ENCODE assay signal across 1 cellular context in the genomic region with DNA sequence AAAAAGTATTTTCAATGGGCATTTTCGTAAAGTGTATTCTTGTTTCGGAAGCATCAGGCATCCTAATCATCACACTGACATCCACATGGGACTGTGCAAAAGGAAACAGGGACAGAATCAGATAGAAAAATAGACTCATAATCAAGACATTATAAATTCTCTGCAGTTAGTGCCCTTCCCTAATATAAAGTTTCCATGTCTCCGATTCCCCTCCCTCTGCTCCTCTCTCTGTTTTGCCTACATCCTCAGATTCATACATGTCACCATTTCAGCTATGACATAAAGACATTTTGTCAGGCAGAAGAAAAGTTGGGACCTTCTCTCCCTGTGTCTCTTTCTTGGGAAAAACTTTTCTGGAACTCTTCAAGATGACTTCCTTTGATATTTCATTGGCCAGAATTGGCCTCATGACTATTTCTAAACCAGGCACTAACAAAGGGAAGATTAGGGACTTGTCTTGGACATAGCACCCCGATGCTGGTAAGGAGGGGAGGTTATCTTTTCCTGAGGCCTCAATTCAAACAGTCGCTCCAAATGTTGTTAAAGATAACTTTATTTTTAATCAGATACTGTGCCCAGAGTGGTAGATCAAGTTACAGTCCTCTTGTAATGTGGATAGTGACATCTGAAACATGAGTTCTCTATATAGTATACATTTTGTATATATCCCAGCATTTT.
TF ChIP-seq lines count a peak whose summit lies in the region.

No MANE protein-coding gene starts in this region.

TF ChIP-seq in K562, 482 proteins besides CTCF, POLR2A, EP300 and RAD21 (continued from another document and continues in another):
- TF ChIP-seq, protein P1, sequence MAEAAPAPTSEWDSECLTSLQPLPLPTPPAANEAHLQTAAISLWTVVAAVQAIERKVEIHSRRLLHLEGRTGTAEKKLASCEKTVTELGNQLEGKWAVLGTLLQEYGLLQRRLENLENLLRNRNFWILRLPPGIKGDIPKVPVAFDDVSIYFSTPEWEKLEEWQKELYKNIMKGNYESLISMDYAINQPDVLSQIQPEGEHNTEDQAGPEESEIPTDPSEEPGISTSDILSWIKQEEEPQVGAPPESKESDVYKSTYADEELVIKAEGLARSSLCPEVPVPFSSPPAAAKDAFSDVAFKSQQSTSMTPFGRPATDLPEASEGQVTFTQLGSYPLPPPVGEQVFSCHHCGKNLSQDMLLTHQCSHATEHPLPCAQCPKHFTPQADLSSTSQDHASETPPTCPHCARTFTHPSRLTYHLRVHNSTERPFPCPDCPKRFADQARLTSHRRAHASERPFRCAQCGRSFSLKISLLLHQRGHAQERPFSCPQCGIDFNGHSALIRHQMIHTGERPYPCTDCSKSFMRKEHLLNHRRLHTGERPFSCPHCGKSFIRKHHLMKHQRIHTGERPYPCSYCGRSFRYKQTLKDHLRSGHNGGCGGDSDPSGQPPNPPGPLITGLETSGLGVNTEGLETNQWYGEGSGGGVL (CRISPR knock-in tag; IDR thresholded peaks at IDR 0.05) = no peak
- TF ChIP-seq GTF2A2 (tag; IDR thresholded peaks at IDR 0.05) = no peak
- TF ChIP-seq, protein P2, sequence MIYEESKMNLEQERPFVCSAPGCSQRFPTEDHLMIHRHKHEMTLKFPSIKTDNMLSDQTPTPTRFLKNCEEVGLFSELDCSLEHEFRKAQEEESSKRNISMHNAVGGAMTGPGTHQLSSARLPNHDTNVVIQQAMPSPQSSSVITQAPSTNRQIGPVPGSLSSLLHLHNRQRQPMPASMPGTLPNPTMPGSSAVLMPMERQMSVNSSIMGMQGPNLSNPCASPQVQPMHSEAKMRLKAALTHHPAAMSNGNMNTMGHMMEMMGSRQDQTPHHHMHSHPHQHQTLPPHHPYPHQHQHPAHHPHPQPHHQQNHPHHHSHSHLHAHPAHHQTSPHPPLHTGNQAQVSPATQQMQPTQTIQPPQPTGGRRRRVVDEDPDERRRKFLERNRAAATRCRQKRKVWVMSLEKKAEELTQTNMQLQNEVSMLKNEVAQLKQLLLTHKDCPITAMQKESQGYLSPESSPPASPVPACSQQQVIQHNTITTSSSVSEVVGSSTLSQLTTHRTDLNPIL (CRISPR knock-in tag; IDR thresholded peaks at IDR 0.05) = no peak
- TF ChIP-seq, protein P3, sequence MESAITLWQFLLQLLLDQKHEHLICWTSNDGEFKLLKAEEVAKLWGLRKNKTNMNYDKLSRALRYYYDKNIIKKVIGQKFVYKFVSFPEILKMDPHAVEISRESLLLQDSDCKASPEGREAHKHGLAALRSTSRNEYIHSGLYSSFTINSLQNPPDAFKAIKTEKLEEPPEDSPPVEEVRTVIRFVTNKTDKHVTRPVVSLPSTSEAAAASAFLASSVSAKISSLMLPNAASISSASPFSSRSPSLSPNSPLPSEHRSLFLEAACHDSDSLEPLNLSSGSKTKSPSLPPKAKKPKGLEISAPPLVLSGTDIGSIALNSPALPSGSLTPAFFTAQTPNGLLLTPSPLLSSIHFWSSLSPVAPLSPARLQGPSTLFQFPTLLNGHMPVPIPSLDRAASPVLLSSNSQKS (CRISPR knock-in tag; IDR thresholded peaks at IDR 0.05) = no peak
- no peak for TF ChIP-seq TRIM28 (IDR thresholded peaks at IDR 0.05)
- no peak for TF ChIP-seq MEF2D (tag; conservative IDR thresholded peaks at IDR 0.05; ENCODE audit: low read depth)
- TF ChIP-seq, protein P4, sequence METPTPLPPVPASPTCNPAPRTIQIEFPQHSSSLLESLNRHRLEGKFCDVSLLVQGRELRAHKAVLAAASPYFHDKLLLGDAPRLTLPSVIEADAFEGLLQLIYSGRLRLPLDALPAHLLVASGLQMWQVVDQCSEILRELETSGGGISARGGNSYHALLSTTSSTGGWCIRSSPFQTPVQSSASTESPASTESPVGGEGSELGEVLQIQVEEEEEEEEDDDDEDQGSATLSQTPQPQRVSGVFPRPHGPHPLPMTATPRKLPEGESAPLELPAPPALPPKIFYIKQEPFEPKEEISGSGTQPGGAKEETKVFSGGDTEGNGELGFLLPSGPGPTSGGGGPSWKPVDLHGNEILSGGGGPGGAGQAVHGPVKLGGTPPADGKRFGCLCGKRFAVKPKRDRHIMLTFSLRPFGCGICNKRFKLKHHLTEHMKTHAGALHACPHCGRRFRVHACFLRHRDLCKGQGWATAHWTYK (CRISPR knock-in tag; IDR thresholded peaks at IDR 0.05) = no peak
- no peak for TF ChIP-seq ZNF717 (CRISPR knock-in tag; IDR thresholded peaks at IDR 0.05)
- no peak for TF ChIP-seq MTA2 (IDR thresholded peaks at IDR 0.05; ENCODE audit: low read depth)
- no peak for TF ChIP-seq FOXK2 (conservative IDR thresholded peaks at IDR 0.05 in 1 of 2, IDR thresholded peaks at IDR 0.05 in 1 of 2; ENCODE audit: low read depth in 2 of 2)
- no peak for TF ChIP-seq CHD2 (IDR thresholded peaks at IDR 0.05; ENCODE audit: low read depth, low read length)
- TF ChIP-seq SAFB2 (IDR thresholded peaks at IDR 0.05; ENCODE audit: borderline replicate concordance, low read depth, low read length, severe bottlenecking) = no peak
- TF ChIP-seq, protein P5, sequence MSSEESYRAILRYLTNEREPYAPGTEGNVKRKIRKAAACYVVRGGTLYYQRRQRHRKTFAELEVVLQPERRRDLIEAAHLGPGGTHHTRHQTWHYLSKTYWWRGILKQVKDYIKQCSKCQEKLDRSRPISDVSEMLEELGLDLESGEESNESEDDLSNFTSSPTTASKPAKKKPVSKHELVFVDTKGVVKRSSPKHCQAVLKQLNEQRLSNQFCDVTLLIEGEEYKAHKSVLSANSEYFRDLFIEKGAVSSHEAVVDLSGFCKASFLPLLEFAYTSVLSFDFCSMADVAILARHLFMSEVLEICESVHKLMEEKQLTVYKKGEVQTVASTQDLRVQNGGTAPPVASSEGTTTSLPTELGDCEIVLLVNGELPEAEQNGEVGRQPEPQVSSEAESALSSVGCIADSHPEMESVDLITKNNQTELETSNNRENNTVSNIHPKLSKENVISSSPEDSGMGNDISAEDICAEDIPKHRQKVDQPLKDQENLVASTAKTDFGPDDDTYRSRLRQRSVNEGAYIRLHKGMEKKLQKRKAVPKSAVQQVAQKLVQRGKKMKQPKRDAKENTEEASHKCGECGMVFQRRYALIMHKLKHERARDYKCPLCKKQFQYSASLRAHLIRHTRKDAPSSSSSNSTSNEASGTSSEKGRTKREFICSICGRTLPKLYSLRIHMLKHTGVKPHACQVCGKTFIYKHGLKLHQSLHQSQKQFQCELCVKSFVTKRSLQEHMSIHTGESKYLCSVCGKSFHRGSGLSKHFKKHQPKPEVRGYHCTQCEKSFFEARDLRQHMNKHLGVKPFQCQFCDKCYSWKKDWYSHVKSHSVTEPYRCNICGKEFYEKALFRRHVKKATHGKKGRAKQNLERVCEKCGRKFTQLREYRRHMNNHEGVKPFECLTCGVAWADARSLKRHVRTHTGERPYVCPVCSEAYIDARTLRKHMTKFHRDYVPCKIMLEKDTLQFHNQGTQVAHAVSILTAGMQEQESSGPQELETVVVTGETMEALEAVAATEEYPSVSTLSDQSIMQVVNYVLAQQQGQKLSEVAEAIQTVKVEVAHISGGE (CRISPR knock-in tag; IDR thresholded peaks at IDR 0.05) = 0 out of 6 replicates have a peak, but pooled peaks of 1 of the 3 experiments have one; percentile 19
- TF ChIP-seq, protein P6, sequence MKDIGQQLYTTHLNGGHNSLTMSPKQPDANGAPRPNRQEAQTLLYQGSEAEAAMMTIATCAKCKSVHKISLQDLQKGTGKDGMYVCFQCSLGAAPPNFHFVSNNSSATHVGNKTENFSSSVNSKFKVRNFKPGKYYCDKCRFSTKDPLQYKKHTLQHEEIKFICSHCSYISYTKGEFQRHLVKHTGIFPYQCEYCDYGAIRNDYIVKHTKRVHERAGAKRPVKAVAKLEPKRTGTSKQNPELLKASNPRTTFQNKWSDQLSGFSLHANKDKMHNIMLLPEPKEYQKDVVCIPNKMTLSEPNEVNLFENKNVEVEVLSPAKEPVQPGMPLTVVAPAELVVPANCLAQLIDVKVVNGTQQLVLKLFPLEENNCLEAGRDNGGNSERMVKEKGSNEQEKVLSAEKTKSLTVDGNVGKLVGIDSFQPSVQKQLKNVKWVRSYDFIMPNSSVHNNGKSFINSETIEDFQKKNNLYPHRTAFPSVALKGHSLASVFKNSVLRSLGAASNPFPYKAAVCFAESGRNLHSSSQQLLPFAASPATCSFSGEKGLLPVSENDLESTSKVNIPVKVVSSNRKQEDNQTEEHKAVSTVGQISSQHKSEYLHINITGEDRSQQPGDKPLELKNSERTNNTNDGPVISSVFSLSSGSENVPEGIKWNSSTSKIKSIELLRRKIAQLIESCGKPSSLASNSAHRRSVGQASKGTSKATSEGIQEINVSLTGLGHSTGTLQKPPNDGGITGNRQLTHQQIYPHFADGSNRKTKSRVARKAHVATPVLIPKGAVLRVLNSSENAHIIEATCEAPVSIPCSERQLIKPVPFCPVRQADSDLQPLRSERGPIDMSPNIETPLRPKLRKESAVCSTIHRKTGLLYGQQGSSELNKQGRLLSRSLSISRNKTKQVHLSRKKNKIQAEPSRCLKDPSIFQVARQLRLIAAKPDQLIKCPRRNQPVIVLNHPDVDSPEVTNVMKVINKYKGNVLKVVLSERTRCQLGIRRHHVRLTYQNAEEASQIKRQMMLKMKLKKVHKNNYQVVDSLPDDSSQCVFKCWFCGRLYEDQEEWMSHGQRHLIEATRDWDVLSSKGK (CRISPR knock-in tag; IDR thresholded peaks at IDR 0.05) = no peak
- TF ChIP-seq EP400 (IDR thresholded peaks at IDR 0.05) = 0 out of 2 replicates have a peak, but pooled peaks have one; percentile 11
- no peak for TF ChIP-seq RBM14 (IDR thresholded peaks at IDR 0.05; ENCODE audit: borderline replicate concordance, insufficient read depth, low read depth, low read length)
- no peak for TF ChIP-seq ZNF436 (CRISPR knock-in tag; IDR thresholded peaks at IDR 0.05)
- no peak for TF ChIP-seq ZNF217 (CRISPR knock-in tag; IDR thresholded peaks at IDR 0.05)
- no peak for TF ChIP-seq POLR2AphosphoS2 (IDR thresholded peaks at IDR 0.05; ENCODE audit: low read length)
- no peak for TF ChIP-seq ZNF316 (IDR thresholded peaks at IDR 0.05)
- no peak for TF ChIP-seq HDAC6 (IDR thresholded peaks at IDR 0.05; ENCODE audit: low read depth, low read length)
- TF ChIP-seq, protein P7, sequence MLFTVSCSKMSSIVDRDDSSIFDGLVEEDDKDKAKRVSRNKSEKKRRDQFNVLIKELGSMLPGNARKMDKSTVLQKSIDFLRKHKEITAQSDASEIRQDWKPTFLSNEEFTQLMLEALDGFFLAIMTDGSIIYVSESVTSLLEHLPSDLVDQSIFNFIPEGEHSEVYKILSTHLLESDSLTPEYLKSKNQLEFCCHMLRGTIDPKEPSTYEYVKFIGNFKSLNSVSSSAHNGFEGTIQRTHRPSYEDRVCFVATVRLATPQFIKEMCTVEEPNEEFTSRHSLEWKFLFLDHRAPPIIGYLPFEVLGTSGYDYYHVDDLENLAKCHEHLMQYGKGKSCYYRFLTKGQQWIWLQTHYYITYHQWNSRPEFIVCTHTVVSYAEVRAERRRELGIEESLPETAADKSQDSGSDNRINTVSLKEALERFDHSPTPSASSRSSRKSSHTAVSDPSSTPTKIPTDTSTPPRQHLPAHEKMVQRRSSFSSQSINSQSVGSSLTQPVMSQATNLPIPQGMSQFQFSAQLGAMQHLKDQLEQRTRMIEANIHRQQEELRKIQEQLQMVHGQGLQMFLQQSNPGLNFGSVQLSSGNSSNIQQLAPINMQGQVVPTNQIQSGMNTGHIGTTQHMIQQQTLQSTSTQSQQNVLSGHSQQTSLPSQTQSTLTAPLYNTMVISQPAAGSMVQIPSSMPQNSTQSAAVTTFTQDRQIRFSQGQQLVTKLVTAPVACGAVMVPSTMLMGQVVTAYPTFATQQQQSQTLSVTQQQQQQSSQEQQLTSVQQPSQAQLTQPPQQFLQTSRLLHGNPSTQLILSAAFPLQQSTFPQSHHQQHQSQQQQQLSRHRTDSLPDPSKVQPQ (CRISPR knock-in tag; IDR thresholded peaks at IDR 0.05; ENCODE audit: borderline replicate concordance) = no peak
- TF ChIP-seq, protein P8, sequence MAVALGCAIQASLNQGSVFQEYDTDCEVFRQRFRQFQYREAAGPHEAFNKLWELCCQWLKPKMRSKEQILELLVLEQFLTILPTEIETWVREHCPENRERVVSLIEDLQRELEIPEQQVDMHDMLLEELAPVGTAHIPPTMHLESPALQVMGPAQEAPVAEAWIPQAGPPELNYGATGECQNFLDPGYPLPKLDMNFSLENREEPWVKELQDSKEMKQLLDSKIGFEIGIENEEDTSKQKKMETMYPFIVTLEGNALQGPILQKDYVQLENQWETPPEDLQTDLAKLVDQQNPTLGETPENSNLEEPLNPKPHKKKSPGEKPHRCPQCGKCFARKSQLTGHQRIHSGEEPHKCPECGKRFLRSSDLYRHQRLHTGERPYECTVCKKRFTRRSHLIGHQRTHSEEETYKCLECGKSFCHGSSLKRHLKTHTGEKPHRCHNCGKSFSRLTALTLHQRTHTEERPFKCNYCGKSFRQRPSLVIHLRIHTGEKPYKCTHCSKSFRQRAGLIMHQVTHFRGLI (CRISPR knock-in tag; IDR thresholded peaks at IDR 0.05) = no peak
- TF ChIP-seq MCM2 (IDR thresholded peaks at IDR 0.05; ENCODE audit: low read depth) = no peak
- no peak for TF ChIP-seq ARNT (IDR thresholded peaks at IDR 0.05)
- no peak for TF ChIP-seq STAT5B (CRISPR knock-in tag; IDR thresholded peaks at IDR 0.05)
- TF ChIP-seq, protein P9, sequence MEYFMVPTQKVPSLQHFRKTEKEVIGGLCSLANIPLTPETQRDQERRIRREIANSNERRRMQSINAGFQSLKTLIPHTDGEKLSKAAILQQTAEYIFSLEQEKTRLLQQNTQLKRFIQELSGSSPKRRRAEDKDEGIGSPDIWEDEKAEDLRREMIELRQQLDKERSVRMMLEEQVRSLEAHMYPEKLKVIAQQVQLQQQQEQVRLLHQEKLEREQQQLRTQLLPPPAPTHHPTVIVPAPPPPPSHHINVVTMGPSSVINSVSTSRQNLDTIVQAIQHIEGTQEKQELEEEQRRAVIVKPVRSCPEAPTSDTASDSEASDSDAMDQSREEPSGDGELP (CRISPR knock-in tag; IDR thresholded peaks at IDR 0.05; ENCODE audit: borderline replicate concordance) = no peak
- TF ChIP-seq CXXC5 (CRISPR knock-in tag; IDR thresholded peaks at IDR 0.05) = peak; percentile 43; the same call in 1 of the 2 replicates
- TF ChIP-seq NR2C1 (IDR thresholded peaks at IDR 0.05) = no peak
- peak; percentile 32; the same call in 1 of the 2 replicates for TF ChIP-seq NR2C1 (tag; IDR thresholded peaks at IDR 0.05)
- no peak for TF ChIP-seq BMI1 (IDR thresholded peaks at IDR 0.05; ENCODE audit: low read length)
- TF ChIP-seq, protein P10, sequence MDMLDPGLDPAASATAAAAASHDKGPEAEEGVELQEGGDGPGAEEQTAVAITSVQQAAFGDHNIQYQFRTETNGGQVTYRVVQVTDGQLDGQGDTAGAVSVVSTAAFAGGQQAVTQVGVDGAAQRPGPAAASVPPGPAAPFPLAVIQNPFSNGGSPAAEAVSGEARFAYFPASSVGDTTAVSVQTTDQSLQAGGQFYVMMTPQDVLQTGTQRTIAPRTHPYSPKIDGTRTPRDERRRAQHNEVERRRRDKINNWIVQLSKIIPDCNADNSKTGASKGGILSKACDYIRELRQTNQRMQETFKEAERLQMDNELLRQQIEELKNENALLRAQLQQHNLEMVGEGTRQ (CRISPR knock-in tag; IDR thresholded peaks at IDR 0.05) = peak; percentile 83
